Comparison of ENCODE assay signal across 33 cellular contexts in the genomic region with DNA sequence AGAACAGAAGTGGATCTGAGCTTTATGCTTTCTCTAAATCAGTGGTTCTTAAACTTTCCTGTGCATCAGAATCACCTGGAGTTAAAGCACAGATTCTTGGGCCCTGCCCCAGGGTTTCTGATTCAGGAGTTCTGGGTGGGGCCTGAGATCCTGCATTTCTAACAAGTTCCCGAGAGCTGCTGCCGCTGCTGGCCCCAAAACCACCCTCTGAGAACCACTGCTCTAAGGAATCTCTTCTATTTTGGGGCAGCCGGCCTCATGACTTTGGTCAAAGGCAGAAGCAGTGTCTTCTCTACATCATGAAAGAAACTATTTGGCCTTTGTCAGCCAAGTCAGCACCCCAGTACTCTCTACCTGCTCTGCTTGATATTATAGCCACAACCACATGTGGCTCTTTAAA.
"Had no signal": no experiment of that assay in that cellular context is flagged by ENCODE, and none has a peak within 500 bp of the region (broad histone marks: within the 10 kb centered on the region; RNA-seq: fewer than 3 reads in every experiment).

No MANE protein-coding gene starts in this region.

- H3K4me3 ChIP-seq: MG63 had no signal

- H3K27me3 ChIP-seq: MG63 had no signal

- H3K36me3 ChIP-seq: MG63 had no signal

- H3K4me2 ChIP-seq: KMS-11 had no signal

- H3K27ac ChIP-seq: KMS-11 had no signal

- H3K9me3 ChIP-seq: MG63 had no signal

- DNase-seq: Karpas-422, KG1, MG63, MM.1S, NCI-H1048, NCI-H1092, NCI-H1092 treated with DMSO at 0.1 percent for 48 hours, NCI-H1105, NCI-H1105 treated with DMSO at 0.1 percent for 48 hours, NCI-H1417, NCI-H1417 treated with DMSO at 0.1 percent for 48 hours, NCI-H1436, NCI-H1436 treated with DMSO at 0.1 percent for 48 hours, NCI-H146, NCI-H1694, NCI-H1694 treated with DMSO at 0.1 percent for 48 hours, NCI-H187, NCI-H187 treated with DMSO at 0.1 percent for 48 hours, NCI-H1930, NCI-H2029, NCI-H2029 treated with DMSO at 0.1 percent for 48 hours, NCI-H2081, NCI-H2081 treated with DMSO at 0.1 percent for 48 hours, NCI-H2107, NCI-H2171, NCI-H2171 treated with DMSO at 0.1 percent for 48 hours, NCI-H2227 treated with DMSO at 0.1 percent for 48 hours, NCI-H226, NCI-H345, NCI-H446, NCI-H446 treated with DMSO at 0.1 percent for 48 hours, NCI-H510A had no signal

- H3K9ac ChIP-seq: KMS-11 had no signal
